Comparison of ENCODE assay signal across 8 cellular contexts in the genomic region with DNA sequence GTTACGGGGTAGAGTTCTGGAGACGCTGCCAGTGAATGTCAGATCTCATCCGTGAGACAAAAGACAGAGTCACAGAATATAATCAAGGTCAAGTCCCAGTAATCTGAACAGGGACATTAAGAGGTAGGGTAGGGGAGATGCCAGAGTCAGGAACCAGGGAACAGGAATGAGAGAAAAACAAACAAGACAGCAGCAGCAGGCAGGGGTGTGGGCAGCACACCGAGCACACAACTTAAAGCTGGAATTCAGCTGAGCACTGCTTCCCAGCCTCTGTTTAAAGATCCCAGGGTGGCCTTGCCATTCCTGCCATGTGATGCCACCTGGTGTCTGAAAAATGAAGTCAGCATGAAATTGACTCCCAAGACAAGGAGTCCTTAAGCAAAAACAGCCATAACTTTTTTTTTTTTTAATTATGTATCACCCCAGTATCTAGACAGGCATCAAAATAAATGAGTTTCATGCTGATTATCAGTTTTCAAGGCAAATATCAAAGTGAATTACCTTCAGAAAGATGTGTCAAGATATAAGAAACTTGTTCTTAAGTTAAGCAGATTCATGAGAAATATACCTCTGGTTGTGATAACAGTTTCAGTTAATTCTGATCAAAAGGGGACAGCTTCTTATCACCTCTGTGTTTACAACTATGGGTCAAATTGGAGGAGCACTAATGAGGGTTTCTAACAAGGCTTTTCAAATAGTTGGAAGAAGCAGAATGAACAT.
DNase-seq lines count a peak whose midpoint lies in the region; ATAC-seq and TF ChIP-seq lines count a peak whose summit lies in the region.

No MANE protein-coding gene starts in this region.

- TF ChIP-seq EP300 in upper lobe of left lung (IDR thresholded peaks at IDR 0.05): no peak

- ATAC-seq in natural killer cell (peak in 2 of 3 donors; percentile 51 to 61), right lobe of liver (peak; percentile 68 to 92 (median 84)), upper lobe of left lung (ENCODE audit: low FRiP score in 2 of 2) (peak; percentile 80 to 84)
- ATAC-seq in natural killer cell treated with Interleukin-12 subunit alpha and Interleukin-12 subunit beta and Interleukin-15 and Interleukin-18, amount 100 ng/mL, for 72 hours: no peak

- H3K4me3 ChIP-seq in coronary artery: no peak overlapping the region
- H3K4me3 ChIP-seq in right lobe of liver: no peak overlapping the region
- no peak overlapping the region for H3K4me3 ChIP-seq in upper lobe of left lung

- H3K4me1 Mint-ChIP-seq in natural killer cell: no peaks in the 10 kb centered on the region
- H3K4me1 Mint-ChIP-seq in natural killer cell treated with Interleukin-12 subunit alpha and Interleukin-12 subunit beta and Interleukin-15 and Interleukin-18, amount 100 ng/mL, for 72 hours (ENCODE audit: low read depth in 2 of 2): peaks cover 0 to 3% of the 10 kb centered on the region in 2 donors

- peaks cover under 1% of the 10 kb centered on the region for H3K36me3 Mint-ChIP-seq in natural killer cell
- H3K36me3 Mint-ChIP-seq in natural killer cell treated with Interleukin-12 subunit alpha and Interleukin-12 subunit beta and Interleukin-15 and Interleukin-18, amount 100 ng/mL, for 72 hours: peaks cover 4% of the 10 kb centered on the region

- TF ChIP-seq POLR2A in right lobe of liver (IDR thresholded peaks at IDR 0.05) (no peak), upper lobe of left lung (IDR thresholded peaks at IDR 0.05) (no peak)

- H3K36me3 ChIP-seq in right lobe of liver: no peaks in the 10 kb centered on the region
- H3K36me3 ChIP-seq in upper lobe of left lung: no peaks in the 10 kb centered on the region

- H3K27me3 ChIP-seq in right lobe of liver: no peaks in the 10 kb centered on the region
- no peaks in the 10 kb centered on the region for H3K27me3 ChIP-seq in upper lobe of left lung

- no peak for DNase-seq in natural killer cell
- DNase-seq in natural killer cell treated with Interleukin-12 subunit alpha and Interleukin-12 subunit beta and Interleukin-15 and Interleukin-18, amount 100 ng/mL, for 72 hours (ENCODE audit: low spot score): no peak
- DNase-seq in HuH-7 (ENCODE audit: low spot score): peak; percentile 13
- DNase-seq in OCI-M1 (lab: John Stamatoyannopoulos, UW): peak; percentile 71
- no peak for DNase-seq in coronary artery (ENCODE audit: low spot score)
- DNase-seq in right lobe of liver: peak in 2 of 3 donors; percentile 19 to 50
- DNase-seq in upper lobe of left lung: peak in 1 of 2 donors; percentile 73
- no peak for DNase-seq in activated CD4-positive, CD25-positive, alpha-beta regulatory T cell (lab: John Stamatoyannopoulos, UW)

- H3K4me3 Mint-ChIP-seq in natural killer cell: no peak overlapping the region
- no peak overlapping the region for H3K4me3 Mint-ChIP-seq in natural killer cell treated with Interleukin-12 subunit alpha and Interleukin-12 subunit beta and Interleukin-15 and Interleukin-18, amount 100 ng/mL, for 72 hours

- no peaks in the 10 kb centered on the region for H3K27me3 Mint-ChIP-seq in natural killer cell (ENCODE audit: low read depth in 2 of 2)
- H3K27me3 Mint-ChIP-seq in natural killer cell treated with Interleukin-12 subunit alpha and Interleukin-12 subunit beta and Interleukin-15 and Interleukin-18, amount 100 ng/mL, for 72 hours: no peaks in the 10 kb centered on the region

- no peak overlapping the region for H3K27ac Mint-ChIP-seq in natural killer cell
- H3K27ac Mint-ChIP-seq in natural killer cell treated with Interleukin-12 subunit alpha and Interleukin-12 subunit beta and Interleukin-15 and Interleukin-18, amount 100 ng/mL, for 72 hours: peak overlapping the region in 1 of 2 donors; percentile 22

- WGBS in right lobe of liver (ENCODE audit: insufficient coverage, low coverage, low lambda C conversion rate, missing lambda C conversion rate): 71% methylated on average over 4 of the region's 4 CpGs
- WGBS in upper lobe of left lung, 2 donors: 40 to 44% methylated on average over 4 of the region's 4 CpGs

- TF ChIP-seq CTCF in natural killer cell (IDR thresholded peaks at IDR 0.05): peak; percentile 40
- TF ChIP-seq CTCF in coronary artery (IDR thresholded peaks at IDR 0.05): peak; percentile 40
- TF ChIP-seq CTCF in right lobe of liver (IDR thresholded peaks at IDR 0.05): peak; percentile 43 to 65 (median 46)
- TF ChIP-seq CTCF in upper lobe of left lung (IDR thresholded peaks at IDR 0.05): peak; percentile 49 to 65 (median 57)

- no peaks in the 10 kb centered on the region for H3K9me3 ChIP-seq in right lobe of liver
- H3K9me3 ChIP-seq in upper lobe of left lung: no peaks in the 10 kb centered on the region

- H3K4me1 ChIP-seq in right lobe of liver (no peaks in the 10 kb centered on the region), upper lobe of left lung (peaks cover 0 to 6% (median 2%) of the 10 kb centered on the region in 4 donors)

- intact Hi-C loops in natural killer cell (cut with micrococcal nuclease) (loop anchor here (1.0 kb wide), 1 partner anchor 523 kb away; no protein-coding TSS in a partner anchor), right lobe of liver (cut with DNase I) (no loop called here)

- H3K27ac ChIP-seq in coronary artery (no peak overlapping the region), right lobe of liver (no peak overlapping the region), upper lobe of left lung (peak overlapping the region in 1 of 4 donors; percentile 23)

- no peaks in the 10 kb centered on the region for H3K9me3 Mint-ChIP-seq in natural killer cell
- no peaks in the 10 kb centered on the region for H3K9me3 Mint-ChIP-seq in natural killer cell treated with Interleukin-12 subunit alpha and Interleukin-12 subunit beta and Interleukin-15 and Interleukin-18, amount 100 ng/mL, for 72 hours

Comparison
In these comparisons a context has a peak if more than half of its experiments do, and no peak if none do; other contexts are left out.
1. ATAC-seq: peak in natural killer cell (2 of 3), right lobe of liver (4 of 4) and upper lobe of left lung (2 of 2); none in natural killer cell treated with Interleukin-12 subunit alpha and Interleukin-12 subunit beta and Interleukin-15 and Interleukin-18, amount 100 ng/mL, for 72 hours (0 of 2).
2. DNase-seq: peak in HuH-7 (single experiment), OCI-M1 (single experiment) and right lobe of liver (2 of 3); none in natural killer cell (single experiment), natural killer cell treated with Interleukin-12 subunit alpha and Interleukin-12 subunit beta and Interleukin-15 and Interleukin-18, amount 100 ng/mL, for 72 hours (single experiment), coronary artery (single experiment) and activated CD4-positive, CD25-positive, alpha-beta regulatory T cell (0 of 4).
3. Peak in every context shown above with its lines, with median percentiles within 50 percentile points of each other: CTCF ChIP-seq.